Comparison of ENCODE assay signal across 14 cellular contexts in the genomic region with DNA sequence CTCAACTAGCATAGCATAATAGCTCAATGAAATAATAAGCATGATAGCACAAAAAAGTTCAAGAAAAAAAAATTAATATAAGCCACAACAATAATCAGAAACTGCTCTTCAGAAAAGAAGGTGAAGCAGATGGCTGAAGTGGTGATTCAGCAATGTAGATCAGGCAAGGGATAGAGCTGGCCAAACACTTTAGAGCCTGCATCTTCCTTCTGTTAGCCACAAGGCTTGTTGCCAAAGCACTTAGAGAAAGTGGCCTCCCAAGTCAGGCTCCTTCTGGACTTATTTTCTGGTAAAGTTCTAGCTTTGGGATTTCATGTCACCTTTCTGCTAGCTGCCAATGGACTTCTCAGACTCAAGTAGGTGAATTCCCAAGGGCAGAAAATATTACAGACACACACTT.
DNase-seq lines count a peak whose midpoint lies in the region; ATAC-seq, FAIRE-seq and TF ChIP-seq lines count a peak whose summit lies in the region.
"Had no signal": no experiment of that assay in that cellular context is flagged by ENCODE, and none has a peak within 500 bp of the region (broad histone marks: within the 10 kb centered on the region; RNA-seq: fewer than 3 reads in every experiment).

No MANE protein-coding gene starts in this region.

- no peak for TF ChIP-seq EP300 in stomach (IDR thresholded peaks at IDR 0.05)

- H3K27me3 ChIP-seq in adipocyte (replicated peaks; ENCODE audit: control insufficient read depth, insufficient read depth, low read length) (no peaks in the 10 kb centered on the region), kidney epithelial cell (ENCODE audit: control insufficient read depth, insufficient read depth, low read length) (no peaks in the 10 kb centered on the region), stomach (no peaks in the 10 kb centered on the region)
- H3K27me3 ChIP-seq: foreskin keratinocyte, spleen had no signal

- no peak for TF ChIP-seq CTCF in AG09319 (IDR thresholded peaks at IDR 0.05; ENCODE audit: low read depth, low read length)
- no peak for TF ChIP-seq CTCF in kidney epithelial cell (IDR thresholded peaks at IDR 0.05; ENCODE audit: insufficient read depth, low read length, poor library complexity, severe bottlenecking)
- no peak for TF ChIP-seq CTCF in stomach (IDR thresholded peaks at IDR 0.05)

- H3K36me3 ChIP-seq in adipocyte (ENCODE audit: control insufficient read depth, insufficient read depth, low read length, severe bottlenecking) (no peaks in the 10 kb centered on the region), kidney epithelial cell (ENCODE audit: control insufficient read depth, insufficient read depth, low read length) (no peaks in the 10 kb centered on the region), stomach (no peaks in the 10 kb centered on the region)
- H3K36me3 ChIP-seq: spleen had no signal

- intact Hi-C loops in stomach (cut with DNase I; ENCODE audit: low total_unique reads), result no loop called here

- no peak overlapping the region for H3K9ac ChIP-seq in adipocyte (ENCODE audit: low read length)

- DNase-seq in AG09319 (ENCODE audit: extremely low read depth, low read depth), result peak; percentile 49
- DNase-seq in HCEC 1CT, result peak; percentile 22
- peak; percentile 54 for DNase-seq in adipocyte (ENCODE audit: low read depth)
- DNase-seq in kidney epithelial cell (ENCODE audit: low read depth), result peak; percentile 41
- DNase-seq in stimulated activated CD4-positive, alpha-beta T cell treated with anti-CD3 and anti-CD28 coated beads, Interleukin-12 subunit alpha, Interleukin-12 subunit beta, amount 100 ng/mL, for 4 hours, result no peak
- DNase-seq in HTR-8/SVneo (ENCODE audit: insufficient read length, low spot score), result no peak
- DNase-seq in stomach, result no peak
- DNase-seq: activated CD4-positive, alpha-beta T cell treated with anti-CD3 and anti-CD28 coated beads for 4 hours; COR-L47; NCI-H748 treated with DMSO at 0.1 percent for 48 hours; spleen had no signal

- no peak overlapping the region for H3K27ac ChIP-seq in stomach
- H3K27ac ChIP-seq: foreskin keratinocyte, spleen had no signal

- no peaks in the 10 kb centered on the region for H3K9me3 ChIP-seq in adipocyte (ENCODE audit: control insufficient read depth, low read length)
- no peaks in the 10 kb centered on the region for H3K9me3 ChIP-seq in stomach
- H3K9me3 ChIP-seq: spleen had no signal

- H3K4me3 ChIP-seq in adipocyte (ENCODE audit: low read length) (no peak overlapping the region), kidney epithelial cell (ENCODE audit: low read depth, low read length) (no peak overlapping the region), stomach (no peak overlapping the region)
- H3K4me3 ChIP-seq: spleen had no signal

- no peak for ATAC-seq in GM21360 (IDR thresholded peaks at IDR 0.05; ENCODE audit: unreplicated experiment)
- ATAC-seq: foreskin keratinocyte; natural killer cell treated with Interleukin-12 subunit alpha and Interleukin-12 subunit beta and Interleukin-15 and Interleukin-18, amount 100 ng/mL, for 72 hours had no signal

- no peak for TF ChIP-seq POLR2A in stomach (IDR thresholded peaks at IDR 0.05)

- H3K4me1 ChIP-seq in adipocyte (ENCODE audit: control insufficient read depth, insufficient read depth, low read length), result peaks cover 10% of the 10 kb centered on the region
- H3K4me1 ChIP-seq in stomach, result peaks cover 0 to 14% (median 5%) of the 10 kb centered on the region in 4 donors
- H3K4me1 ChIP-seq: foreskin keratinocyte had no signal

- FAIRE-seq in HTR-8/SVneo (lab: Jason Lieb, UNC), result no peak

Comparison
In these comparisons a context has a peak if more than half of its experiments do, and no peak if none do; other contexts are left out.
1. DNase-seq: peak in AG09319 (single experiment), HCEC 1CT (single experiment), adipocyte (single experiment) and kidney epithelial cell (single experiment); none in stimulated activated CD4-positive, alpha-beta T cell treated with anti-CD3 and anti-CD28 coated beads, Interleukin-12 subunit alpha, Interleukin-12 subunit beta, amount 100 ng/mL, for 4 hours (single experiment), HTR-8/SVneo (single experiment) and stomach (single experiment).